8 cellular contexts compared by ENCODE assay signal in the genomic region with DNA sequence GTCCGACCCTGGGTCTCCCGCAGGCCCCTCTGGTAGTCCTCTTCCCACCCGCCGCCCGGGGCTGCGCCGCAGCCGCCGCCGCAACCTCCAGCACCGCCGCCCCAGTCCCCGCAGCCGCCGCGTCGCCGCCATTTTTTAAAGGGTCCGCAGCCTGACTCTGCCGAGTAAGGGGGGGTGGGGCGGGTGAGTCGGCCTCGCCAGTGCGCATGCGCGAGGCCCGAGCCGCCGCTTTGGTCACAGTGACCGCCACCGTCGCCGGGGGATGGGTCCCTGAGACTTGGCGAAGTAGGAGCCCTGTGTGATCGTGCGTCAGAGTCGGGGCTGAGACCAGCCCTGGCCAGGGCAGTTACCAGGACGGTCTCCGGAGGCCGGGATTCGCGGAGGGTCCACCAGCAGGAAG.
DNase-seq lines count a peak whose midpoint lies in the region; ATAC-seq and TF ChIP-seq lines count a peak whose summit lies in the region.
"Not testable (repeated sequence)": the region's sequence is repeated elsewhere in the genome, so short reads cannot be mapped to it uniquely, and the experiment has no call there.

No MANE protein-coding gene starts in this region.

- not testable (repeated sequence) for H3K4me2 ChIP-seq in BLaER1

- in situ Hi-C loops in gastrocnemius medialis (cut with MboI; ENCODE audit: low sequenced_read_pairs in 4 of 4): not testable (repeated sequence)

- peak overlapping the region; percentile 91 for H3K4me3 Mint-ChIP-seq in activated naive CD4-positive, alpha-beta T cell treated with anti-CD3 and anti-CD28 coated beads for 36 hours
- H3K4me3 Mint-ChIP-seq in endodermal cell: peak overlapping the region; percentile 65

- not testable (repeated sequence) for H4K20me1 ChIP-seq in BLaER1

- peaks cover 23% of the 10 kb centered on the region for H3K9me3 ChIP-seq in BLaER1
- H3K9me3 ChIP-seq in endodermal cell (ENCODE audit: control insufficient read depth, low read length); right lobe of liver; gastrocnemius medialis: not testable (repeated sequence)

- not testable (repeated sequence) for H3K4me1 Mint-ChIP-seq in activated naive CD4-positive, alpha-beta T cell treated with anti-CD3 and anti-CD28 coated beads for 36 hours (ENCODE audit: low read depth); endodermal cell

- TF ChIP-seq CTCF in LNCaP clone FGC (IDR thresholded peaks at IDR 0.05; ENCODE audit: control insufficient read depth, extremely low read depth, insufficient read depth); endodermal cell (conservative IDR thresholded peaks at IDR 0.05); right lobe of liver (IDR thresholded peaks at IDR 0.05); gastrocnemius medialis (IDR thresholded peaks at IDR 0.05 in 4 of 5, conservative IDR thresholded peaks at IDR 0.05 in 1 of 5): not testable (repeated sequence)

- not testable (repeated sequence) for H3K27me3 Mint-ChIP-seq in activated naive CD4-positive, alpha-beta T cell treated with anti-CD3 and anti-CD28 coated beads for 36 hours (ENCODE audit: low read depth); endodermal cell (ENCODE audit: insufficient read depth)

- ATAC-seq in right lobe of liver: peak; percentile 38 to 64 (median 46)
- not testable (repeated sequence) for ATAC-seq in gastrocnemius medialis

- H3K36me3 Mint-ChIP-seq in activated naive CD4-positive, alpha-beta T cell treated with anti-CD3 and anti-CD28 coated beads for 36 hours (ENCODE audit: low read depth); endodermal cell (ENCODE audit: low read depth): not testable (repeated sequence)

- TF ChIP-seq POLR2A in right lobe of liver (IDR thresholded peaks at IDR 0.05) (peak; percentile 71), gastrocnemius medialis (IDR thresholded peaks at IDR 0.05) (peak; percentile 80 to 83)

- not testable (repeated sequence) for H3K27ac ChIP-seq in BLaER1; endodermal cell (ENCODE audit: low read depth, low read length)
- H3K27ac ChIP-seq in right lobe of liver (peak overlapping the region in 1 of 3 donors; percentile 70), gastrocnemius medialis (peak overlapping the region; percentile 84 to 92 (median 90))

- peak overlapping the region; percentile 76; the same call in 1 of the 2 replicates for H3K9ac ChIP-seq in BLaER1
- not testable (repeated sequence) for H3K9ac ChIP-seq in endodermal cell (ENCODE audit: extremely low read depth, low read length, poor library complexity, severe bottlenecking)

- peak overlapping the region; percentile 88 for H3K27ac Mint-ChIP-seq in activated naive CD4-positive, alpha-beta T cell treated with anti-CD3 and anti-CD28 coated beads for 36 hours
- H3K27ac Mint-ChIP-seq in endodermal cell: not testable (repeated sequence)

- DNase-seq in LNCaP clone FGC (ENCODE audit: low read depth); endodermal cell: not testable (repeated sequence)
- peak; percentile 54 to 60 for DNase-seq in activated CD4-positive, alpha-beta T cell treated with anti-CD3 and anti-CD28 coated beads for 4 hours
- peak; percentile 73 for DNase-seq in activated naive CD4-positive, alpha-beta T cell treated with anti-CD3 and anti-CD28 coated beads for 36 hours
- DNase-seq in right lobe of liver (peak in 2 of 3 donors; percentile 74 to 81), gastrocnemius medialis (peak; percentile 61 to 79)
- DNase-seq in stimulated activated CD8-positive, alpha-beta memory T cell treated with anti-CD3 and anti-CD28 coated beads, Interleukin-4, amount 100 ng/mL, for 48 hours: peak; percentile 80

- peak overlapping the region; percentile 66 for H3K4me3 ChIP-seq in BLaER1
- H3K4me3 ChIP-seq in LNCaP clone FGC (ENCODE audit: low read depth, low read length): peak overlapping the region; percentile 59
- not testable (repeated sequence) for H3K4me3 ChIP-seq in endodermal cell (ENCODE audit: low read length)
- peak overlapping the region; percentile 38 to 54 (median 53) for H3K4me3 ChIP-seq in right lobe of liver
- H3K4me3 ChIP-seq in gastrocnemius medialis: peak overlapping the region; percentile 68 to 78 (median 72)

- H3K36me3 ChIP-seq in BLaER1; endodermal cell (ENCODE audit: control insufficient read depth, insufficient read depth, low read length); right lobe of liver; gastrocnemius medialis: not testable (repeated sequence)

- not testable (repeated sequence) for H3K9me3 Mint-ChIP-seq in activated naive CD4-positive, alpha-beta T cell treated with anti-CD3 and anti-CD28 coated beads for 36 hours; endodermal cell

- intact Hi-C loops in activated naive CD4-positive, alpha-beta T cell treated with anti-CD3 and anti-CD28 coated beads for 36 hours (cut with micrococcal nuclease); right lobe of liver (cut with DNase I); gastrocnemius medialis (cut with DNase I; ENCODE audit: low total_unique reads): not testable (repeated sequence)

- H3K27me3 ChIP-seq in BLaER1; endodermal cell (ENCODE audit: control insufficient read depth, insufficient read depth, low read length, poor library complexity, severe bottlenecking); right lobe of liver; gastrocnemius medialis: not testable (repeated sequence)

- WGBS in endodermal cell (ENCODE audit: insufficient coverage in 1 of 2, insufficient read length in 1 of 2), 2 experiments: 1 to 2% methylated on average over 7 to 24 of the region's 42 CpGs
- WGBS in right lobe of liver (ENCODE audit: insufficient coverage, low coverage, low lambda C conversion rate, missing lambda C conversion rate): 0% methylated on average over 1 of the region's 42 CpGs

- CTCF ChIA-PET in activated naive CD4-positive, alpha-beta T cell treated with anti-CD3 and anti-CD28 coated beads for 36 hours (lab: Charles Lee): not testable (repeated sequence)

- H3K4me1 ChIP-seq in BLaER1; endodermal cell (ENCODE audit: control insufficient read depth, insufficient read depth, low read length); right lobe of liver; gastrocnemius medialis: not testable (repeated sequence)
